In the genomic region with DNA sequence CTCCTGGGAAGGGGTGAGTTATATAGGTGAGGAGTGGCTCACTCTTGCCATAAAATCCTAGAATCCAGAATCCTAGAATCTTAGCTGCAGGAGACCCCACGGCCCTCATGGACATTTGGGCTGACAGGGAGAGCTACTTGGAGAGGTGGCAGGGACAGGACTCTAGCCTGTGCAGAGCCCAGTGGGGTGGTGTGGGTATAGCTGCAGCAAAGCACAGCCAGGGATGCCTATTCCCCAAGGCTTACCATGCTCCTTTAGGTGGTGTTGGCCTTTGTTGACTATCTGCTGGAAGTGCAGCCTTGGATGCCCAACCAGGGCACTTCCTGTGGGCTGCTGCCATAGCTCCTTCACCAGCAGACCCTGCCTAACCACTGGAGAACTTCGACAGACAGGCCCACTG, we compare ENCODE assay signal across 24 cellular contexts.
"Had no signal": no experiment of that assay in that cellular context is flagged by ENCODE, and none has a peak within 500 bp of the region (broad histone marks: within the 10 kb centered on the region; RNA-seq: fewer than 3 reads in every experiment).

No MANE protein-coding gene starts in this region.

- H3K36me3 ChIP-seq: lower lobe of right lung, neutrophil, right lobe of liver, thyroid gland, transverse colon, upper lobe of left lung had no signal

- H3K4me3 ChIP-seq: hepatocyte, lower lobe of right lung, psoas muscle, right lobe of liver, smooth muscle cell, testis, thyroid gland, transverse colon, upper lobe of left lung had no signal

- H3K27ac ChIP-seq: hepatocyte, lower lobe of right lung, neutrophil, parathyroid adenoma, psoas muscle, right lobe of liver, testis, thyroid gland, transverse colon, upper lobe of left lung had no signal

- H3K4me2 ChIP-seq: hepatocyte, smooth muscle cell had no signal

- H3K27me3 ChIP-seq: right lobe of liver, testis, thyroid gland, upper lobe of left lung had no signal

- DNase-seq: islet precursor cell; lower lobe of right lung; mammary epithelial cell; mesenchymal stem cell; naive thymus-derived CD8-positive, alpha-beta T cell; occipital lobe; psoas muscle; right lobe of liver; stimulated activated CD4-positive, alpha-beta T cell treated with anti-CD3 and anti-CD28 coated beads, Interleukin-1b, Interleukin-23, amount 100 ng/mL, for 48 hours; stimulated activated CD4-positive, alpha-beta T cell treated with anti-CD3 and anti-CD28 coated beads, Interleukin-2, amount 100 ng/mL, for 48 hours; stimulated activated CD4-positive, alpha-beta T cell treated with anti-CD3 and anti-CD28 coated beads, Interleukin-4, amount 100 ng/mL, for 4 hours; stimulated activated CD8-positive, alpha-beta memory T cell treated with anti-CD3 and anti-CD28 coated beads, Interleukin-4, amount 100 ng/mL, for 48 hours; stimulated activated naive CD4-positive, alpha-beta T cell treated with Interleukin-2 at 50 U/mL for 16 hours; stimulated activated naive CD8-positive, alpha-beta T cell treated with anti-CD3 and anti-CD28 coated beads, Interleukin-15, amount 100 ng/mL, for 72 hours; substantia nigra; testis; transverse colon had no signal

- ATAC-seq: lower lobe of right lung; naive thymus-derived CD8-positive, alpha-beta T cell; psoas muscle; right lobe of liver; stimulated activated memory B cell treated with anti-CD40 and anti-IgM and Interleukin-4, amounts not matched to agents 10 μg/mL and 1 μg/mL and 100 μg/mL, for 72 hours; stimulated activated naive CD8-positive, alpha-beta T cell treated with anti-CD3 and anti-CD28 coated beads, Interleukin-15, amount 100 ng/mL, for 72 hours had no signal

- H3K9me3 ChIP-seq: lower lobe of right lung, neutrophil, psoas muscle, right lobe of liver, testis, thyroid gland, upper lobe of left lung had no signal

- H3K4me1 ChIP-seq: lower lobe of right lung, parathyroid adenoma, psoas muscle, right lobe of liver, testis, transverse colon, upper lobe of left lung had no signal

- H3K9ac ChIP-seq: parathyroid adenoma had no signal

- H2AFZ ChIP-seq: hepatocyte, parathyroid adenoma had no signal
